ENCODE assay signal across 7 cellular contexts in genomic region chr11:59206635-59207034, GRCh38. TPM values are rescaled to one million over a fixed set of nuclear protein-coding genes. Genes with fewer than 3 reads are reported as not detected.
DNase-seq lines count a peak whose midpoint lies in the region; ATAC-seq and TF ChIP-seq lines count a peak whose summit lies in the region.

No MANE protein-coding gene starts in this region.

- H3K4me1 Mint-ChIP-seq in stimulated activated naive B cell treated with anti-CD40 and anti-IgM and Interleukin-4, amounts not matched to agents 10 μg/mL and 1 μg/mL and 100 μg/mL, for 72 hours = peaks cover 53 to 84% of the 10 kb centered on the region in 2 donors

- DNase-seq in Daoy (ENCODE audit: low read depth) = peak; percentile 37
- peak; percentile 34 for DNase-seq in HuH-7.5 (ENCODE audit: low spot score)
- DNase-seq in SKM-1 treated with dmso at 0.1 percent for 144 hours (lab: John Stamatoyannopoulos, UW; ENCODE audit: unreplicated experiment) = peak; percentile 11
- peak in 1 of 2 donors; percentile 34 for DNase-seq in heart right ventricle
- no peak for DNase-seq in stimulated activated naive B cell treated with anti-CD40 and anti-IgM and Interleukin-4, amounts not matched to agents 10 μg/mL and 1 μg/mL and 100 μg/mL, for 72 hours

- no peaks in the 10 kb centered on the region for H3K9me3 Mint-ChIP-seq in stimulated activated naive B cell treated with anti-CD40 and anti-IgM and Interleukin-4, amounts not matched to agents 10 μg/mL and 1 μg/mL and 100 μg/mL, for 72 hours

- H3K9me3 ChIP-seq in heart right ventricle = no peaks in the 10 kb centered on the region

- H3K27ac ChIP-seq in heart right ventricle = no peak overlapping the region

- WGBS in heart right ventricle, 2 donors = 57 to 61% methylated on average over 4 of the region's 4 CpGs

- intact Hi-C loops in heart right ventricle (cut with DNase I) = loop anchor here in 9 of 10 donors (2.0 to 10.0 kb wide), 7 partner anchors 32 to 81 kb away; partner anchors contain the start of gene DTX4 (in 4 of the 9)

- peak in 4 of 8 donors; percentile 36 to 59 (median 50) for ATAC-seq in heart right ventricle
- ATAC-seq in stimulated activated naive B cell treated with anti-CD40 and anti-IgM and Interleukin-4, amounts not matched to agents 10 μg/mL and 1 μg/mL and 100 μg/mL, for 72 hours (replicated peaks) = no peak
- ATAC-seq in GM21529 (IDR thresholded peaks at IDR 0.05; ENCODE audit: unreplicated experiment) = no peak
- ATAC-seq in HG03432 (IDR thresholded peaks at IDR 0.05; ENCODE audit: unreplicated experiment) = no peak

- no peaks in the 10 kb centered on the region for H3K27me3 ChIP-seq in heart right ventricle

- peak overlapping the region; percentile 33 to 75 for H3K4me3 Mint-ChIP-seq in stimulated activated naive B cell treated with anti-CD40 and anti-IgM and Interleukin-4, amounts not matched to agents 10 μg/mL and 1 μg/mL and 100 μg/mL, for 72 hours

- no peak overlapping the region for H3K4me3 ChIP-seq in heart right ventricle

- H3K27me3 Mint-ChIP-seq in stimulated activated naive B cell treated with anti-CD40 and anti-IgM and Interleukin-4, amounts not matched to agents 10 μg/mL and 1 μg/mL and 100 μg/mL, for 72 hours = no peaks in the 10 kb centered on the region

- H3K4me1 ChIP-seq in heart right ventricle = peaks cover 0 to 29% (median 9%) of the 10 kb centered on the region in 9 donors

- H3K36me3 Mint-ChIP-seq in stimulated activated naive B cell treated with anti-CD40 and anti-IgM and Interleukin-4, amounts not matched to agents 10 μg/mL and 1 μg/mL and 100 μg/mL, for 72 hours = peaks cover 27 to 44% of the 10 kb centered on the region in 2 donors

- TF ChIP-seq CTCF in heart right ventricle (IDR thresholded peaks at IDR 0.05) = peak; percentile 15 to 64 (median 51)

- H3K36me3 ChIP-seq in heart right ventricle = peaks cover 0 to 41% (median 0%) of the 10 kb centered on the region in 9 donors

- peak overlapping the region; percentile 28 for H3K27ac Mint-ChIP-seq in stimulated activated naive B cell treated with anti-CD40 and anti-IgM and Interleukin-4, amounts not matched to agents 10 μg/mL and 1 μg/mL and 100 μg/mL, for 72 hours

RNA-seq across cellular contexts. Expression of gene MPEG1, which starts 6.1 kb away (rescaled TPM):
- not detected in 2 replicates for total RNA-seq in Daoy (2014; rRNA removed; shearing (Covaris generic))
- total RNA-seq in heart right ventricle = 10 to 100 TPM in 3 of 10 donors, 1 to 10 TPM in 7; 3.9 to 45.9 (median 7.0) TPM
- 1 to 10 TPM; 2.9 to 3.2 TPM for polyA plus RNA-seq in heart right ventricle

RNA-seq across cellular contexts. Expression of gene DTX4, which starts 34.7 kb away (rescaled TPM):
- total RNA-seq in Daoy (2014; rRNA removed; shearing (Covaris generic)) = not detected in 2 replicates
- 1 to 10 TPM in 9 of 10 donors, under 1 TPM in 1; 0.98 to 4.1 (median 2.7) TPM for total RNA-seq in heart right ventricle
- 1 to 10 TPM in 1 of 2 donors, under 1 TPM in 1; 0.86 to 1.3 TPM for polyA plus RNA-seq in heart right ventricle
